Comparison of ENCODE assay signal across 9 cellular contexts in the genomic region with DNA sequence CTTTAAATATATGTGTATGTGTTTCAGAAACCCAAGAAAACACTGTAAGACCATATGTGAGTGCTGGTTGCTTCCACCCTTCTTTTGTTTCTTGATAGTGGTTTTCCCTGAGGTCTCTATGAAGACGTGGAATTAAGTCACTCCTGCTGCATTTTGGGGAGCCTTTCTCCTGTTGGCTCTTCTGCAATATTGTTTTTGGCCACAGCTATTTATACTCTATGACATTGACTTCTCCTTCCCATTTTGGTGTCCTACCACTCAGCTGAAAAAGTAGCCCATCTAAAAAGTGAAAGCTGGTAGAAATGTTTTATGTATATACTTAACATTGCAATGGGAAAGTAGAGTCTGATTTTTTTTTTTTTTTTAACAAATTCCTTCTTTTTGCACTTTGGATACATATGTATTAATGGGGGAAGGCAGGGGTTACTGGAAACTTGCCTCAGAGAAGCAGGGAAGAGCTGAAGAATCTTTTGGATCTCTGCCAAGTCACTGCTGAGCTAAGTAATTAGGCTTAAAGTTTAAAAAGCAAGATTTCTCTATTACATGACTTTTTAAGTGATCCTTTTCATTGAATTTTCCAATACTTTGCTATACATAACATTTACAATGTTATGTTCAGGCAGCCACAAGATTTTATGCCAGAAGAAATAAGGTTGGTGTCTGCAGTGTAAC. TPM values are rescaled to one million over a fixed set of nuclear protein-coding genes. Genes with fewer than 3 reads are reported as not detected.
DNase-seq lines count a peak whose midpoint lies in the region; ATAC-seq and TF ChIP-seq lines count a peak whose summit lies in the region.
"Had no signal": no experiment of that assay in that cellular context is flagged by ENCODE, and none has a peak within 500 bp of the region (broad histone marks: within the 10 kb centered on the region; RNA-seq: fewer than 3 reads in every experiment).

No MANE protein-coding gene starts in this region.

- no peaks in the 10 kb centered on the region for H3K27me3 ChIP-seq in subcutaneous abdominal adipose tissue (ENCODE audit: control insufficient read depth in 5 of 5, insufficient read depth in 4 of 5, low read length in 5 of 5)

- CTCF ChIA-PET in activated naive CD4-positive, alpha-beta T cell treated with anti-CD3 and anti-CD28 coated beads for 36 hours (lab: Charles Lee): interaction anchor here (0.6 to 2.0 kb wide), 5 partner anchors 12 to 315 kb away, joined by 3 to 4 read pairs (median 3); partner anchors contain the start of gene API5

- H3K27ac ChIP-seq in subcutaneous abdominal adipose tissue (ENCODE audit: low read depth, low read length): no peak overlapping the region

- H3K4me3 ChIP-seq in fibroblast of mammary gland (ENCODE audit: control insufficient read depth, low read depth, low read length) (peak overlapping the region; percentile 75), subcutaneous abdominal adipose tissue (ENCODE audit: low read depth in 1 of 5, low read length in 5 of 5) (peak overlapping the region in 4 of 5 donors; percentile 6 to 91 (median 53))

- peak overlapping the region in 1 of 5 donors; percentile 96 for H3K9ac ChIP-seq in subcutaneous abdominal adipose tissue (ENCODE audit: low read length in 5 of 5)

- no peaks in the 10 kb centered on the region for H3K9me3 Mint-ChIP-seq in activated naive CD4-positive, alpha-beta T cell treated with anti-CD3 and anti-CD28 coated beads for 36 hours

- H3K4me3 Mint-ChIP-seq in activated naive CD4-positive, alpha-beta T cell treated with anti-CD3 and anti-CD28 coated beads for 36 hours: peak overlapping the region; percentile 95

- peaks cover 5 to 32% (median 25%) of the 10 kb centered on the region in 5 donors for H3K4me1 ChIP-seq in subcutaneous abdominal adipose tissue (ENCODE audit: control insufficient read depth in 5 of 5, insufficient read depth in 5 of 5, low read length in 5 of 5)

- peaks cover 8% of the 10 kb centered on the region for H3K36me3 Mint-ChIP-seq in activated naive CD4-positive, alpha-beta T cell treated with anti-CD3 and anti-CD28 coated beads for 36 hours (ENCODE audit: low read depth)

- H3K36me3 ChIP-seq in subcutaneous abdominal adipose tissue (ENCODE audit: control insufficient read depth in 5 of 5, insufficient read depth in 5 of 5, low read length in 5 of 5): peaks cover 0 to 11% (median 6%) of the 10 kb centered on the region in 5 donors

- H3K4me1 Mint-ChIP-seq in activated naive CD4-positive, alpha-beta T cell treated with anti-CD3 and anti-CD28 coated beads for 36 hours (ENCODE audit: low read depth): peaks cover 40% of the 10 kb centered on the region

- H3K27ac Mint-ChIP-seq in activated naive CD4-positive, alpha-beta T cell treated with anti-CD3 and anti-CD28 coated beads for 36 hours: no peak overlapping the region

- H3K9me3 ChIP-seq in subcutaneous abdominal adipose tissue (ENCODE audit: control insufficient read depth in 5 of 5, low read length in 5 of 5): no peaks in the 10 kb centered on the region

- intact Hi-C loops in activated naive CD4-positive, alpha-beta T cell treated with anti-CD3 and anti-CD28 coated beads for 36 hours (cut with micrococcal nuclease): no loop called here

- ATAC-seq in GM18517 (IDR thresholded peaks at IDR 0.05; ENCODE audit: unreplicated experiment) (no peak), GM19351 (IDR thresholded peaks at IDR 0.05; ENCODE audit: unreplicated experiment) (no peak)

- no peaks in the 10 kb centered on the region for H3K27me3 Mint-ChIP-seq in activated naive CD4-positive, alpha-beta T cell treated with anti-CD3 and anti-CD28 coated beads for 36 hours (ENCODE audit: low read depth)

- TF ChIP-seq CTCF in fibroblast of mammary gland (conservative IDR thresholded peaks at IDR 0.05; ENCODE audit: control insufficient read depth, insufficient read depth, low read depth, low read length): no peak

- DNase-seq in activated naive CD4-positive, alpha-beta T cell treated with anti-CD3 and anti-CD28 coated beads for 36 hours: no peak
- no peak for DNase-seq in activated naive CD4-positive, alpha-beta T cell treated with anti-CD3 and anti-CD28 coated beads, Interleukin-2, amount 50 U/mL, for 16 hours
- peak; percentile 81 for DNase-seq in SIG-M5 treated with dmso at 0.1 percent for 504 hours (lab: John Stamatoyannopoulos, UW; ENCODE audit: unreplicated experiment)
- peak; percentile 51 for DNase-seq in fibroblast of mammary gland (ENCODE audit: low read depth)
- no peak for DNase-seq in D341Med (ENCODE audit: low spot score)
- DNase-seq: NK-92 treated with Interleukin-12 subunit alpha and Interleukin-12 subunit beta, amount 100 ng/mL, for 24 hours had no signal

RNA-seq across cellular contexts. Expression of gene TTC17, which starts 1.8 kb away (rescaled TPM):
- 10 to 100 TPM; 57.1 to 64.3 TPM for total RNA-seq in activated naive CD4-positive, alpha-beta T cell treated with anti-CD3 and anti-CD28 coated beads for 36 hours

RNA-seq across cellular contexts. Expression of gene API5, which starts 48.7 kb away (rescaled TPM):
- total RNA-seq in activated naive CD4-positive, alpha-beta T cell treated with anti-CD3 and anti-CD28 coated beads for 36 hours: 100 to 1,000 TPM; 139 to 147 TPM

Comparison
In these comparisons a context has a peak if more than half of its experiments do, and no peak if none do; other contexts are left out.
1. DNase-seq: peak in SIG-M5 treated with dmso at 0.1 percent for 504 hours (single experiment) and fibroblast of mammary gland (single experiment); none in activated naive CD4-positive, alpha-beta T cell treated with anti-CD3 and anti-CD28 coated beads for 36 hours (single experiment), activated naive CD4-positive, alpha-beta T cell treated with anti-CD3 and anti-CD28 coated beads, Interleukin-2, amount 50 U/mL, for 16 hours (single experiment) and D341Med (single experiment).